ENCODE assay signal across 8 cellular contexts in genomic region chr15:66387176-66388056, GRCh38. TPM values are rescaled to one million over a fixed set of nuclear protein-coding genes. Genes with fewer than 3 reads are reported as not detected.
DNase-seq lines count a peak whose midpoint lies in the region; ATAC-seq and TF ChIP-seq lines count a peak whose summit lies in the region.

No MANE protein-coding gene starts in this region.

- H3K36me3 ChIP-seq in GM23338 (ENCODE audit: insufficient read depth) (no peaks in the 10 kb centered on the region), lower lobe of right lung (no peaks in the 10 kb centered on the region)

- H2AFZ ChIP-seq in GM23338 = no peak overlapping the region

- 0 out of 2 replicates have a peak, but pooled peaks cover 6% of the 10 kb centered on the region for H3F3A ChIP-seq in GM23338 (replicated peaks; ENCODE audit: low read depth)

- H3K4me3 Mint-ChIP-seq in GM23338 = peak overlapping the region; percentile 91

- H3K4me1 ChIP-seq in GM23338 (ENCODE audit: insufficient read depth) (peaks cover 7% of the 10 kb centered on the region), lower lobe of right lung (peaks cover 41% of the 10 kb centered on the region)

- peaks cover 33% of the 10 kb centered on the region for H3K4me1 Mint-ChIP-seq in GM23338

- H3K27ac Mint-ChIP-seq in GM23338 = peak overlapping the region; percentile 15; the same call in 1 of the 2 replicates

- H3K9me3 ChIP-seq in lower lobe of right lung = no peaks in the 10 kb centered on the region

- TF ChIP-seq CTCF in GM23338 (conservative IDR thresholded peaks at IDR 0.05; ENCODE audit: low read depth in 2 of 2) (peak; percentile 50 to 51), NB4 (IDR thresholded peaks at IDR 0.05; ENCODE audit: low read depth, low read length) (no peak), lower lobe of right lung (IDR thresholded peaks at IDR 0.05) (peak; percentile 39)

- peaks cover 52% of the 10 kb centered on the region for H3K79me2 ChIP-seq in GM23338 (replicated peaks; ENCODE audit: insufficient read depth)

- peaks cover 22% of the 10 kb centered on the region; the same call in 2 of the 3 replicates for H3K36me3 Mint-ChIP-seq in GM23338 (ENCODE audit: low read depth)

- H4K20me1 ChIP-seq in GM23338 (replicated peaks; ENCODE audit: insufficient read depth) = peaks cover 33% of the 10 kb centered on the region

- intact Hi-C loops in lower lobe of right lung (cut with DNase I) = no loop called here

- H3K9me2 ChIP-seq in GM23338 (ENCODE audit: insufficient read depth) = no peaks in the 10 kb centered on the region

- H3K27me3 Mint-ChIP-seq in GM23338 (ENCODE audit: insufficient read depth, low read depth, poor library complexity) = peaks cover 4% of the 10 kb centered on the region

- H3K4me3 ChIP-seq in GM23338 = peak overlapping the region; percentile 82
- H3K4me3 ChIP-seq in NB4 (ENCODE audit: low read depth, low read length) = peak overlapping the region; percentile 87
- H3K4me3 ChIP-seq in lower lobe of right lung = peak overlapping the region; percentile 82

- DNase-seq in EH (ENCODE audit: low read depth) (peak; percentile 78), GM23338 (ENCODE audit: low spot score) (peak; percentile 62), NB4 (ENCODE audit: low read depth) (peak; percentile 74), dermis microvascular lymphatic vessel endothelial cell (ENCODE audit: low read depth in 2 of 2) (peak; percentile 45 to 89), lower lobe of right lung (peak; percentile 78)
- DNase-seq in activated CD4-positive, alpha-beta T cell treated with anti-CD3 and anti-CD28 coated beads, Interleukin-2, amount 50 U/mL, for 48 hours = peak; percentile 83 to 85
- DNase-seq in stimulated activated CD4-positive, alpha-beta T cell treated with anti-CD3 and anti-CD28 coated beads, TNF-alpha, amount 100 ng/mL, for 24 hours (ENCODE audit: low read depth in 3 of 3) = peak; percentile 69 to 83 (median 72)

- no peak for TF ChIP-seq POLR2A in NB4 (IDR thresholded peaks at IDR 0.05; ENCODE audit: extremely low read depth, insufficient read length)

- ATAC-seq in GM23338 (peak; percentile 61), lower lobe of right lung (peak; percentile 63 to 75), HG02610 (IDR thresholded peaks at IDR 0.05; ENCODE audit: unreplicated experiment) (no peak)

- H3K9me3 Mint-ChIP-seq in GM23338 = no peaks in the 10 kb centered on the region

- H3K27ac ChIP-seq in GM23338 (ENCODE audit: low read depth) (no peak overlapping the region), lower lobe of right lung (peak overlapping the region; percentile 90)

- H3K4me2 ChIP-seq in GM23338 = peak overlapping the region; percentile 89

- H3K27me3 ChIP-seq in GM23338 (ENCODE audit: insufficient read depth) (no peaks in the 10 kb centered on the region), lower lobe of right lung (ENCODE audit: low read depth) (no peaks in the 10 kb centered on the region)

TF ChIP-seq in GM23338, 12 proteins besides CTCF, POLR2A, EP300 and RAD21 (continues in another document):
- TF ChIP-seq EZH2 (IDR thresholded peaks at IDR 0.05; ENCODE audit: low read depth, unreplicated experiment) (no peak), EZH2phosphoT487 (IDR thresholded peaks at IDR 0.05; ENCODE audit: unreplicated experiment) (no peak), ZNF462 (CRISPR knock-in tag; IDR thresholded peaks at IDR 0.05) (no peak), STAT1 (IDR thresholded peaks at IDR 0.05; ENCODE audit: unreplicated experiment) (no peak), ETS1 (IDR thresholded peaks at IDR 0.05) (no peak), CREB1 (CRISPR knock-in tag; IDR thresholded peaks at IDR 0.05; ENCODE audit: low read depth) (no peak), ZNF331 (CRISPR knock-in tag; IDR thresholded peaks at IDR 0.05; ENCODE audit: low read depth) (no peak), POLR2AphosphoS5 (IDR thresholded peaks at IDR 0.05; ENCODE audit: low read depth) (no peak), ZNF114 (CRISPR knock-in tag; IDR thresholded peaks at IDR 0.05) (no peak), NANOG (IDR thresholded peaks at IDR 0.05; ENCODE audit: borderline replicate concordance) (no peak), JUNB (IDR thresholded peaks at IDR 0.05; ENCODE audit: unreplicated experiment) (no peak)

RNA-seq across cellular contexts. Expression of gene MAP2K1, which starts 0.7 kb away (rescaled TPM):
- 68.5 and 73.9 TPM in 2 replicates for total RNA-seq in GM23338 (2014; rRNA removed; shearing (Covaris generic))
- polyA plus RNA-seq in GM23338 (2016; fragmentation: Nextera tagmentation; extraction: Ambion mirVana) = 40.2 and 42.0 TPM in 2 replicates
- total RNA-seq in dermis microvascular lymphatic vessel endothelial cell = 29.8 and 33.3 TPM in 2 replicates
- total RNA-seq in lower lobe of right lung = 53.6 TPM

RNA-seq across cellular contexts. Expression of gene TIPIN, which starts 30.9 kb away (rescaled TPM):
- total RNA-seq in GM23338 (2014; rRNA removed; shearing (Covaris generic)) = 25.3 and 39.0 TPM in 2 replicates
- polyA plus RNA-seq in GM23338 (2016; fragmentation: Nextera tagmentation; extraction: Ambion mirVana) = 32.7 and 39.1 TPM in 2 replicates
- total RNA-seq in dermis microvascular lymphatic vessel endothelial cell = 3.7 and 7.1 TPM in 2 replicates
- 6.9 TPM for total RNA-seq in lower lobe of right lung
